Comparison of ENCODE assay signal across 18 cellular contexts in the genomic region with DNA sequence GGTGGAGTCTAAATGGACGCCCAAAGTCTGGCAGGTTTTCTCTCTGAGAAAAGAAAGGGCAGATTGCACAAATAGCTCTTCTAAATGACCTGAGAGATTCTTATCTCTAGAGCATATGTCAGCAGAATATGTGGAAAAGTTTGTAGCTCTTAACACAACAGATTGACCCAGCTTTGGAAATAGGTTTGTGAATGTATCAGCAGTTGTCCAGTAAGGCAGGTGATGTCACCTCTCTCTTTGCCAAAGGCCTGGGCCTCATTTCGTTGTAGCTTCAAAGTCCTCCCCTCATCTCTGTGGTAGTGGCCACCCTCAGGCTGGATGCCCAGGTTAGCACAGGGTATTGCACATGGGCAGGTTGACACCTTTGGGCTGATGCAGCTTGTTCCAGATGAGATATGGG.
"Had no signal": no experiment of that assay in that cellular context is flagged by ENCODE, and none has a peak within 500 bp of the region (broad histone marks: within the 10 kb centered on the region; RNA-seq: fewer than 3 reads in every experiment).

No MANE protein-coding gene starts in this region.

- H3K27ac Mint-ChIP-seq: activated CD4-positive, alpha-beta memory T cell treated with anti-CD3 and anti-CD28 coated beads, Interleukin-2, amount 10 ng/mL, durations not matched to agents 7 days and 5 days; activated CD4-positive, alpha-beta T cell treated with anti-CD3 and anti-CD28 coated beads, Interleukin-2, amount 10 ng/mL, durations not matched to agents 24 days and 14 days; activated T-cell treated with anti-CD3 and anti-CD28 coated beads, Interleukin-2, amount 50 U/mL, for 24 hours; nephron had no signal

- H3K4me3 Mint-ChIP-seq: activated CD4-positive, alpha-beta memory T cell treated with anti-CD3 and anti-CD28 coated beads, Interleukin-2, amount 10 ng/mL, durations not matched to agents 7 days and 5 days; activated CD4-positive, alpha-beta T cell treated with anti-CD3 and anti-CD28 coated beads, Interleukin-2, amount 10 ng/mL, durations not matched to agents 24 days and 14 days; activated T-cell treated with anti-CD3 and anti-CD28 coated beads, Interleukin-2, amount 50 U/mL, for 24 hours; nephron had no signal

- DNase-seq: activated CD4-positive, alpha-beta memory T cell treated with anti-CD3 and anti-CD28 coated beads, Interleukin-2, amount 10 ng/mL, durations not matched to agents 7 days and 5 days; activated CD4-positive, alpha-beta T cell treated with anti-CD3 and anti-CD28 coated beads, Interleukin-2, amount 10 ng/mL, durations not matched to agents 24 days and 14 days; activated CD4-positive, CD25-positive, alpha-beta regulatory T cell treated with anti-CD3 and anti-CD28 coated beads, Interleukin-2, amount 50 U/mL, for 72 hours; activated CD8-positive, alpha-beta memory T cell treated with anti-CD3 and anti-CD28 coated beads, Interleukin-2, amount 50 U/mL, for 48 hours; activated naive CD4-positive, alpha-beta T cell; activated T-cell treated with anti-CD3 and anti-CD28 coated beads, Interleukin-2, amount 50 U/mL, for 24 hours; anterior cingulate cortex; dermis blood vessel endothelial cell; effector CD4-positive, alpha-beta T cell; foreskin keratinocyte; heart right ventricle; left ventricle myocardium inferior; retina; stimulated activated naive CD4-positive, alpha-beta T cell; T-helper 17 cell; T1000 had no signal

- H3K27me3 Mint-ChIP-seq: activated CD4-positive, alpha-beta memory T cell treated with anti-CD3 and anti-CD28 coated beads, Interleukin-2, amount 10 ng/mL, durations not matched to agents 7 days and 5 days; activated CD4-positive, alpha-beta T cell treated with anti-CD3 and anti-CD28 coated beads, Interleukin-2, amount 10 ng/mL, durations not matched to agents 24 days and 14 days; activated T-cell treated with anti-CD3 and anti-CD28 coated beads, Interleukin-2, amount 50 U/mL, for 24 hours; T-helper 17 cell had no signal

- H3K9me3 Mint-ChIP-seq: activated CD4-positive, alpha-beta memory T cell treated with anti-CD3 and anti-CD28 coated beads, Interleukin-2, amount 10 ng/mL, durations not matched to agents 7 days and 5 days; activated CD4-positive, alpha-beta T cell treated with anti-CD3 and anti-CD28 coated beads, Interleukin-2, amount 10 ng/mL, durations not matched to agents 24 days and 14 days; activated naive CD4-positive, alpha-beta T cell treated with anti-CD3 and anti-CD28 coated beads, Interleukin-2, amount 50 U/mL, for 72 hours; activated T-cell treated with anti-CD3 and anti-CD28 coated beads, Interleukin-2, amount 50 U/mL, for 24 hours; nephron had no signal

- ATAC-seq: activated naive CD4-positive, alpha-beta T cell treated with anti-CD3 and anti-CD28 coated beads, Interleukin-2, amount 50 U/mL, for 72 hours; foreskin keratinocyte; heart right ventricle; T-helper 17 cell had no signal

- H3K4me1 Mint-ChIP-seq: activated CD4-positive, alpha-beta memory T cell treated with anti-CD3 and anti-CD28 coated beads, Interleukin-2, amount 10 ng/mL, durations not matched to agents 7 days and 5 days; activated CD4-positive, alpha-beta T cell treated with anti-CD3 and anti-CD28 coated beads, Interleukin-2, amount 10 ng/mL, durations not matched to agents 24 days and 14 days had no signal
